Comparison of ENCODE assay signal across 8 cellular contexts in the genomic region with DNA sequence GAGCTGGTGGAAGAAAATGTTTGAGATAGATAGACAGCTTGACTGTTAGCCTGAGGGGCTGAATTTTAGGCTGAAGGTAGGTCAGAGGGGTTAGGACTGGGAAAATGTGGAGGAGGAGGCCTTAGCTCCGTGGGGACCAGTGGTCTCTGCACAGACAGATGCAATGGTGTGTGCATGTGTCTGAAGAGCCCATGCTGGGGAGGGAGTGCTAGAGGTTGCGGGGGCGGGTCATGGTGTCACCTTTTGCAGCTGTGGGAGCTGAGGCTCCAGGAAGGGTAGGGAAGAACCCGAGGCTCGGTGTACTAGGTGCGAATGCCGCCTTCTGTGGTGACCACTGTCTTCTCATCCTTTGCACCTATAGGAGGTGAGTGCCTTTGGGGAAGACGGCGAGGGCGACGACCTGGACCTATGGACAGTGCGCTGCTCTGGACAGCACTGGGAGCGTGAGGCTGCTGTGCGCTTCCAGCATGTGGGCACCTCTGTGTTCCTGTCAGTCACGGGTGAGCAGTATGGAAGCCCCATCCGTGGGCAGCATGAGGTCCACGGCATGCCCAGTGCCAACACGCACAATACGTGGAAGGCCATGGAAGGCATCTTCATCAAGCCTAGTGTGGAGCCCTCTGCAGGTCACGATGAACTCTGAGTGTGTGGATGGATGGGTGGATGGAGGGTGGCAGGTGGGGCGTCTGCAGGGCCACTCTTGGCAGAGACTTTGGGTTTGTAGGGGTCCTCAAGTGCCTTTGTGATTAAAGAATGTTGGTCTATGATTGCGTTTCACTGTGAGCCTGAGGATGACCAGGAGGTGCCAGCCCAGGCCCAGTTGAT. TPM values are rescaled to one million over a fixed set of nuclear protein-coding genes. Genes with fewer than 3 reads are reported as not detected.
DNase-seq lines count a peak whose midpoint lies in the region; ATAC-seq and TF ChIP-seq lines count a peak whose summit lies in the region.

No MANE protein-coding gene starts in this region.

- BruUV-seq in OCI-LY7 (replicated peaks; lab: Mats Ljungman, UMichigan) = TSS peak; percentile 26

- H3K9me3 Mint-ChIP-seq in activated CD4-positive, alpha-beta T cell treated with anti-CD3 and anti-CD28 coated beads, Interleukin-2, amount 10 ng/mL, durations not matched to agents 7 days and 5 days = no peaks in the 10 kb centered on the region
- H3K9me3 Mint-ChIP-seq in endothelial cell (ENCODE audit: unreplicated experiment) = no peaks in the 10 kb centered on the region

- no peak for ATAC-seq in GM21737 (IDR thresholded peaks at IDR 0.05; ENCODE audit: unreplicated experiment)

- DNase-seq in activated CD4-positive, alpha-beta T cell treated with anti-CD3 and anti-CD28 coated beads, Interleukin-2, amount 10 ng/mL, durations not matched to agents 7 days and 5 days = peak; percentile 33
- no peak for DNase-seq in activated CD4-positive, alpha-beta T cell treated with anti-CD3 and anti-CD28 coated beads, Interleukin-2, amount 50 U/mL, for 48 hours
- DNase-seq in OCI-LY7 (ENCODE audit: low spot score) = peak; percentile 45
- DNase-seq in endothelial cell (ENCODE audit: low spot score) = no peak
- no peak for DNase-seq in SW480 (ENCODE audit: low spot score)
- no peak for DNase-seq in T-helper 9 cell

- CTCF ChIA-PET in activated CD4-positive, alpha-beta T cell treated with anti-CD3 and anti-CD28 coated beads, Interleukin-2, amount 10 ng/mL, durations not matched to agents 7 days and 5 days (lab: Charles Lee) = interaction anchor here (1.0 to 13.4 kb wide), 6 partner anchors 9 to 38 kb away, joined by 3 to 213 read pairs (median 6); partner anchors contain the start of genes CCDC116, PPIL2 and YDJC
- CTCF ChIA-PET in OCI-LY7 (lab: Charles Lee; ENCODE audit: unreplicated experiment) = no interaction called here

- H2AFZ ChIP-seq in OCI-LY7 (ENCODE audit: low read length) = no peak overlapping the region

- H3K27me3 ChIP-seq in skeletal muscle satellite cell (ENCODE audit: control insufficient read depth, insufficient read depth, low read length) = no peaks in the 10 kb centered on the region

- H3K4me2 ChIP-seq in OCI-LY7 (ENCODE audit: low read length) = peak overlapping the region; percentile 73
- H3K4me2 ChIP-seq in skeletal muscle satellite cell (ENCODE audit: low read length) = peak overlapping the region; percentile 99

- peaks cover 34% of the 10 kb centered on the region for H3K4me1 Mint-ChIP-seq in activated CD4-positive, alpha-beta T cell treated with anti-CD3 and anti-CD28 coated beads, Interleukin-2, amount 10 ng/mL, durations not matched to agents 7 days and 5 days
- H3K4me1 Mint-ChIP-seq in endothelial cell (ENCODE audit: unreplicated experiment) = peaks cover 22% of the 10 kb centered on the region

- POLR2A ChIA-PET in activated CD4-positive, alpha-beta T cell treated with anti-CD3 and anti-CD28 coated beads, Interleukin-2, amount 10 ng/mL, durations not matched to agents 7 days and 5 days (lab: Charles Lee) = no interaction called here
- POLR2A ChIA-PET in OCI-LY7 (lab: Charles Lee) = interaction anchor here (1.6 to 2.0 kb wide), 2 partner anchors 8 to 75 kb away, joined by 3 to 7 read pairs; no protein-coding TSS in a partner anchor

- peaks cover 19% of the 10 kb centered on the region for H3K4me1 ChIP-seq in OCI-LY7 (ENCODE audit: insufficient read depth, low read length, poor library complexity, severe bottlenecking)
- peaks cover 15% of the 10 kb centered on the region for H3K4me1 ChIP-seq in skeletal muscle satellite cell (ENCODE audit: control insufficient read depth, insufficient read depth, low read length)

- peak overlapping the region; percentile 95 for H3K27ac Mint-ChIP-seq in activated CD4-positive, alpha-beta T cell treated with anti-CD3 and anti-CD28 coated beads, Interleukin-2, amount 10 ng/mL, durations not matched to agents 7 days and 5 days
- no peak overlapping the region for H3K27ac Mint-ChIP-seq in endothelial cell (ENCODE audit: unreplicated experiment)

- intact Hi-C loops in OCI-LY7 (cut with micrococcal nuclease; ENCODE audit: unreplicated experiment) = no loop called here

- H4K20me1 ChIP-seq in OCI-LY7 (ENCODE audit: insufficient read depth, low read length) = no peaks in the 10 kb centered on the region

- peaks cover 2% of the 10 kb centered on the region for H3K27me3 Mint-ChIP-seq in activated CD4-positive, alpha-beta T cell treated with anti-CD3 and anti-CD28 coated beads, Interleukin-2, amount 10 ng/mL, durations not matched to agents 7 days and 5 days
- H3K27me3 Mint-ChIP-seq in endothelial cell (ENCODE audit: unreplicated experiment) = peaks cover 12% of the 10 kb centered on the region

- peak overlapping the region; percentile 83 for H3K4me3 ChIP-seq in OCI-LY7 (ENCODE audit: low read depth, low read length, poor library complexity, severe bottlenecking)
- H3K4me3 ChIP-seq in skeletal muscle satellite cell (ENCODE audit: low read length) = peak overlapping the region; percentile 93

- TF ChIP-seq CTCF in OCI-LY7 (conservative IDR thresholded peaks at IDR 0.05; ENCODE audit: low read length) (peak; percentile 67), endothelial cell (IDR thresholded peaks at IDR 0.05; ENCODE audit: unreplicated experiment) (no peak)

- H3K4me3 Mint-ChIP-seq in activated CD4-positive, alpha-beta T cell treated with anti-CD3 and anti-CD28 coated beads, Interleukin-2, amount 10 ng/mL, durations not matched to agents 7 days and 5 days = peak overlapping the region; percentile 89
- peak overlapping the region; percentile 75 for H3K4me3 Mint-ChIP-seq in endothelial cell (ENCODE audit: unreplicated experiment)

- H3K36me3 ChIP-seq in OCI-LY7 (ENCODE audit: insufficient read depth, low read length) (peaks cover 25% of the 10 kb centered on the region), skeletal muscle satellite cell (ENCODE audit: insufficient read depth, low read length) (peaks cover 5% of the 10 kb centered on the region)

- H3K9me2 ChIP-seq in OCI-LY7 (ENCODE audit: insufficient read depth, low read length) = no peaks in the 10 kb centered on the region

- H3K79me2 ChIP-seq in OCI-LY7 (ENCODE audit: insufficient read depth, low read depth, low read length) = no peaks in the 10 kb centered on the region; the same call in 1 of the 2 replicates

- H3K9ac ChIP-seq in skeletal muscle satellite cell (ENCODE audit: low read depth, low read length) = peak overlapping the region; percentile 87

- no peak overlapping the region for H3K27ac ChIP-seq in OCI-LY7 (ENCODE audit: low read depth, low read length, poor library complexity, severe bottlenecking)

- no peaks in the 10 kb centered on the region for H3K9me3 ChIP-seq in OCI-LY7 (ENCODE audit: low read length)
- H3K9me3 ChIP-seq in skeletal muscle satellite cell (replicated peaks; ENCODE audit: low read length) = no peaks in the 10 kb centered on the region

- peaks cover 23% of the 10 kb centered on the region for H3K36me3 Mint-ChIP-seq in activated CD4-positive, alpha-beta T cell treated with anti-CD3 and anti-CD28 coated beads, Interleukin-2, amount 10 ng/mL, durations not matched to agents 7 days and 5 days (ENCODE audit: low read depth)
- H3K36me3 Mint-ChIP-seq in endothelial cell (ENCODE audit: low read depth, unreplicated experiment) = peaks cover 10% of the 10 kb centered on the region

RNA-seq across cellular contexts. Expression of gene SDF2L1, which starts 1.6 kb away (rescaled TPM):
- 10 to 100 TPM; 39.7 to 59.4 TPM for total RNA-seq in activated CD4-positive, alpha-beta T cell treated with anti-CD3 and anti-CD28 coated beads, Interleukin-2, amount 10 ng/mL, durations not matched to agents 7 days and 5 days
- total RNA-seq in OCI-LY7 (2014; rRNA removed; shearing (Covaris generic)) = 66.8 and 89.1 TPM in 2 replicates
- total RNA-seq in OCI-LY7 (2022) (39.6 and 60.5 TPM in 2 replicates), endothelial cell (ENCODE audit: unreplicated experiment) (32.4 TPM)
- 41.8 and 58.1 TPM in 2 replicates for total RNA-seq in skeletal muscle satellite cell (2012; rRNA removed)

RNA-seq across cellular contexts. Expression of gene CCDC116, which starts 11.2 kb away (rescaled TPM):
- under 1 TPM; 0.42 to 0.97 TPM for total RNA-seq in activated CD4-positive, alpha-beta T cell treated with anti-CD3 and anti-CD28 coated beads, Interleukin-2, amount 10 ng/mL, durations not matched to agents 7 days and 5 days
- total RNA-seq in OCI-LY7 (2014; rRNA removed; shearing (Covaris generic)) = 1.5 and 1.7 TPM in 2 replicates
- total RNA-seq in OCI-LY7 (2022) (3.1 and 3.5 TPM in 2 replicates), endothelial cell (ENCODE audit: unreplicated experiment) (0.36 TPM)
- total RNA-seq in skeletal muscle satellite cell (2012; rRNA removed) = 0.22 and 0.25 TPM in 2 replicates

RNA-seq across cellular contexts. Expression of gene YDJC, which starts 13.9 kb away (rescaled TPM):
- total RNA-seq in activated CD4-positive, alpha-beta T cell treated with anti-CD3 and anti-CD28 coated beads, Interleukin-2, amount 10 ng/mL, durations not matched to agents 7 days and 5 days = 10 to 100 TPM; 30.3 to 39.9 TPM
- 75.6 and 81.1 TPM in 2 replicates for total RNA-seq in OCI-LY7 (2014; rRNA removed; shearing (Covaris generic))
- total RNA-seq in OCI-LY7 (2022) = 59.0 and 59.3 TPM in 2 replicates
- total RNA-seq in endothelial cell (ENCODE audit: unreplicated experiment) = 11.2 TPM
- total RNA-seq in skeletal muscle satellite cell (2012; rRNA removed) = 43.9 and 56.3 TPM in 2 replicates

RNA-seq across cellular contexts. Expression of gene PPIL2, which starts 22.1 kb away (rescaled TPM):
- total RNA-seq in activated CD4-positive, alpha-beta T cell treated with anti-CD3 and anti-CD28 coated beads, Interleukin-2, amount 10 ng/mL, durations not matched to agents 7 days and 5 days = 10 to 100 TPM; 75.9 to 82.7 TPM
- total RNA-seq in OCI-LY7 (2014; rRNA removed; shearing (Covaris generic)) = 58.5 and 59.9 TPM in 2 replicates
- total RNA-seq in OCI-LY7 (2022) (86.3 and 92.7 TPM in 2 replicates), endothelial cell (ENCODE audit: unreplicated experiment) (31.9 TPM)
- 19.9 and 22.3 TPM in 2 replicates for total RNA-seq in skeletal muscle satellite cell (2012; rRNA removed)

Comparison
In these comparisons a context has a peak if more than half of its experiments do, and no peak if none do; other contexts are left out.
1. DNase-seq: peak in activated CD4-positive, alpha-beta T cell treated with anti-CD3 and anti-CD28 coated beads, Interleukin-2, amount 10 ng/mL, durations not matched to agents 7 days and 5 days (single experiment) and OCI-LY7 (single experiment); none in activated CD4-positive, alpha-beta T cell treated with anti-CD3 and anti-CD28 coated beads, Interleukin-2, amount 50 U/mL, for 48 hours (0 of 2), endothelial cell (single experiment), SW480 (single experiment) and T-helper 9 cell (single experiment).